Comparison of ENCODE assay signal across 23 cellular contexts in the genomic region with DNA sequence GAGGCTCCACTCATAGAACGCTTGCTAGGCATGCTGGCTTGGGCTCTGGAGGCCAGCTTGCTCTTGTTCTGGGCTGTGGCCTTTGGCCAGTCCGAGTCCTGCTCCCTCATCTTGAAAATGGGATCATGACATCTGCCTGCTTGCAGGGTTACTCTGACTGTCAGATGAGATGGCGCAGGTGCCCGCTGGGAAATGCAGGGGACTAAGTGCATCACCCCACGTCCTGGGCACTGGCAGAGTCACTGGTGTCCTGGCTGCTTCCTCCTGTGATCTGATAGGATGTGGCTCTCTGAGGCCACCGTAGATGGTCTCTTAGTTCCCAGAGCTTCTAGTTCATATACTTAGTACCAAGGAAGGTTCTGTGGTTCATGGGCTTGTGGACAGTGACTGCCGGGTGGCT.
"Had no signal": no experiment of that assay in that cellular context is flagged by ENCODE, and none has a peak within 500 bp of the region (broad histone marks: within the 10 kb centered on the region; RNA-seq: fewer than 3 reads in every experiment).

No MANE protein-coding gene starts in this region.

- H3K4me3 ChIP-seq: heart right ventricle, left ventricle myocardium inferior, spleen, vagina had no signal

- H3K27ac ChIP-seq: brain microvascular endothelial cell, left ventricle myocardium inferior, neutrophil, parathyroid adenoma, spleen, vagina, WERI-Rb-1 had no signal

- ATAC-seq: activated CD4-positive, alpha-beta T cell treated with anti-CD3 and anti-CD28 coated beads for 36 hours; activated CD8-positive, alpha-beta T cell treated with anti-CD3 and anti-CD28 coated beads for 36 hours; esophagus mucosa; naive thymus-derived CD8-positive, alpha-beta T cell; stimulated activated naive B cell treated with anti-CD40 and anti-IgM and Interleukin-4, amounts not matched to agents 10 μg/mL and 1 μg/mL and 100 μg/mL, for 72 hours had no signal

- DNase-seq: activated CD4-positive, alpha-beta T cell treated with anti-CD3 and anti-CD28 coated beads for 36 hours; activated CD8-positive, alpha-beta T cell treated with anti-CD3 and anti-CD28 coated beads for 36 hours; activated naive CD4-positive, alpha-beta T cell treated with Interleukin-2 at 50 U/mL for 16 hours; anterior cingulate cortex; brain microvascular endothelial cell; cerebellar nuclear complex; effector CD4-positive, alpha-beta T cell; heart right ventricle; kidney glomerular epithelial cell; left ventricle myocardium inferior; mesendoderm; naive thymus-derived CD8-positive, alpha-beta T cell; stimulated activated CD4-positive, alpha-beta T cell treated with anti-CD3 and anti-CD28 coated beads, Interleukin-4, amount 100 ng/mL, for 4 hours; stimulated activated naive B cell treated with anti-CD40 and anti-IgM and Interleukin-4, amounts not matched to agents 10 μg/mL and 1 μg/mL and 100 μg/mL, for 72 hours; SW 1271; T-helper 2 cell; WERI-Rb-1 had no signal

- H3K27ac Mint-ChIP-seq: activated CD4-positive, alpha-beta T cell treated with anti-CD3 and anti-CD28 coated beads for 36 hours; activated CD8-positive, alpha-beta T cell treated with anti-CD3 and anti-CD28 coated beads for 36 hours; activated T-helper 1 cell treated with anti-CD3 and anti-CD28 coated beads, Interleukin-12 subunit alpha, Interleukin-12 subunit beta, Interleukin-2, Interleukin-4 antibody, amounts not matched to agents 30 ng/mL and 10 ng/mL and 1 ng/mL, durations not matched to agents 14 hours and 24 hours and 36 hours; stimulated activated naive B cell treated with anti-CD40 and anti-IgM and Interleukin-4, amounts not matched to agents 10 μg/mL and 1 μg/mL and 100 μg/mL, for 72 hours had no signal

- H3K4me3 Mint-ChIP-seq: activated CD4-positive, alpha-beta T cell treated with anti-CD3 and anti-CD28 coated beads for 36 hours; activated CD8-positive, alpha-beta T cell treated with anti-CD3 and anti-CD28 coated beads for 36 hours; activated T-helper 1 cell treated with anti-CD3 and anti-CD28 coated beads, Interleukin-12 subunit alpha, Interleukin-12 subunit beta, Interleukin-2, Interleukin-4 antibody, amounts not matched to agents 30 ng/mL and 10 ng/mL and 1 ng/mL, durations not matched to agents 14 hours and 24 hours and 36 hours; naive thymus-derived CD8-positive, alpha-beta T cell; stimulated activated naive B cell treated with anti-CD40 and anti-IgM and Interleukin-4, amounts not matched to agents 10 μg/mL and 1 μg/mL and 100 μg/mL, for 72 hours had no signal

- H3K9me3 ChIP-seq: heart right ventricle, left ventricle myocardium inferior, neutrophil, spleen, vagina had no signal

- H3K9ac ChIP-seq: parathyroid adenoma had no signal

- H3K27me3 ChIP-seq: brain microvascular endothelial cell, heart right ventricle, neutrophil, spleen, vagina had no signal

- H3K4me1 ChIP-seq: parathyroid adenoma had no signal

- H3K27me3 Mint-ChIP-seq: activated CD4-positive, alpha-beta T cell treated with anti-CD3 and anti-CD28 coated beads for 36 hours; activated CD8-positive, alpha-beta T cell treated with anti-CD3 and anti-CD28 coated beads for 36 hours; naive thymus-derived CD8-positive, alpha-beta T cell; stimulated activated naive B cell treated with anti-CD40 and anti-IgM and Interleukin-4, amounts not matched to agents 10 μg/mL and 1 μg/mL and 100 μg/mL, for 72 hours had no signal

- H3K36me3 ChIP-seq: brain microvascular endothelial cell, left ventricle myocardium inferior, neutrophil, spleen, vagina, WERI-Rb-1 had no signal

- H3K36me3 Mint-ChIP-seq: naive thymus-derived CD8-positive, alpha-beta T cell; stimulated activated naive B cell treated with anti-CD40 and anti-IgM and Interleukin-4, amounts not matched to agents 10 μg/mL and 1 μg/mL and 100 μg/mL, for 72 hours had no signal

- H3K9me3 Mint-ChIP-seq: activated CD8-positive, alpha-beta T cell treated with anti-CD3 and anti-CD28 coated beads for 36 hours; activated T-helper 1 cell treated with anti-CD3 and anti-CD28 coated beads, Interleukin-12 subunit alpha, Interleukin-12 subunit beta, Interleukin-2, Interleukin-4 antibody, amounts not matched to agents 30 ng/mL and 10 ng/mL and 1 ng/mL, durations not matched to agents 14 hours and 24 hours and 36 hours; naive thymus-derived CD8-positive, alpha-beta T cell; stimulated activated naive B cell treated with anti-CD40 and anti-IgM and Interleukin-4, amounts not matched to agents 10 μg/mL and 1 μg/mL and 100 μg/mL, for 72 hours had no signal

- H3K4me1 Mint-ChIP-seq: activated CD4-positive, alpha-beta T cell treated with anti-CD3 and anti-CD28 coated beads for 36 hours; stimulated activated naive B cell treated with anti-CD40 and anti-IgM and Interleukin-4, amounts not matched to agents 10 μg/mL and 1 μg/mL and 100 μg/mL, for 72 hours had no signal
